12 cellular contexts compared by ENCODE assay signal in the genomic region with DNA sequence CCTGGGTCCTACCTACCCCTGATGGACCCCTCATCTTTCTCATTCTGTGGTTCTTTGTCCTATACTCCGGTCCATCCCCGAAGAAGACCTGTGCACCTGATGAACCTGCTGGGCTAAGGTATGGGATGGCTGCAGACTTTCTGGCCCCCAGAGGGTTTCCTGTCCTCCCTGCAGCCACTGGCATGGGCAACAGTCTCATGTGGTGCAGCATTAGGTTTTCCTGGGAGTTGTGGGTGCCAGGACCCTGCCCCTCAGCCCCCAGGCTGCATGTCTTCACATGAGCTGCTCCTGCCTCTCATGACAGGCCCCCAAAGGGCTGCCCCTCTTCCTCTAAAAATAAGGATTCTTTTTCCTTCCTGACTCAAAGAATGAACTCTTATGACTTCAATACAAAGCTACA.
DNase-seq lines count a peak whose midpoint lies in the region; ATAC-seq and TF ChIP-seq lines count a peak whose summit lies in the region.
"Had no signal": no experiment of that assay in that cellular context is flagged by ENCODE, and none has a peak within 500 bp of the region (broad histone marks: within the 10 kb centered on the region; RNA-seq: fewer than 3 reads in every experiment).

No MANE protein-coding gene starts in this region.

- in situ Hi-C loops in GM23248 (cut with MboI): no loop called here

- H4K20me1 ChIP-seq in GM23248 (ENCODE audit: insufficient read depth): no peaks in the 10 kb centered on the region

- H3K36me3 ChIP-seq in heart left ventricle (peaks cover 0 to 58% (median 3%) of the 10 kb centered on the region in 9 donors), esophagus squamous epithelium (peaks cover 9 to 88% (median 21%) of the 10 kb centered on the region in 3 donors), thymus (ENCODE audit: control insufficient read depth, insufficient read depth) (peaks cover 52% of the 10 kb centered on the region), GM23248 (ENCODE audit: low read depth) (no peaks in the 10 kb centered on the region)

- H3F3A ChIP-seq in GM23248 (ENCODE audit: insufficient read depth): no peaks in the 10 kb centered on the region

- H3K4me3 ChIP-seq in heart left ventricle (no peak overlapping the region), esophagus squamous epithelium (no peak overlapping the region), thymus (ENCODE audit: low read length) (no peak overlapping the region), GM23248 (no peak overlapping the region)
- H3K4me3 ChIP-seq: mucosa of descending colon had no signal

- H3K9ac ChIP-seq in GM23248: no peak overlapping the region

- no peaks in the 10 kb centered on the region for H3K79me2 ChIP-seq in GM23248 (ENCODE audit: insufficient read depth)

- H3K9me3 ChIP-seq in heart left ventricle (no peaks in the 10 kb centered on the region), esophagus squamous epithelium (no peaks in the 10 kb centered on the region), thymus (ENCODE audit: control insufficient read depth) (no peaks in the 10 kb centered on the region), GM23248 (ENCODE audit: low read depth) (no peaks in the 10 kb centered on the region)
- H3K9me3 ChIP-seq: mucosa of descending colon had no signal

- no peaks in the 10 kb centered on the region for H3K9me2 ChIP-seq in GM23248 (ENCODE audit: insufficient read depth)

- H3K27me3 ChIP-seq in heart left ventricle (no peaks in the 10 kb centered on the region), esophagus squamous epithelium (no peaks in the 10 kb centered on the region), thymus (ENCODE audit: control insufficient read depth, insufficient read depth) (no peaks in the 10 kb centered on the region), GM23248 (replicated peaks; ENCODE audit: insufficient read depth) (peaks cover 11% of the 10 kb centered on the region; the same call in 1 of the 2 replicates)

- TF ChIP-seq POLR2A in heart left ventricle (IDR thresholded peaks at IDR 0.05) (no peak), esophagus squamous epithelium (IDR thresholded peaks at IDR 0.05) (no peak)

- DNase-seq in heart left ventricle: no peak
- no peak for DNase-seq in Right ventricle myocardium superior
- DNase-seq in T-cell: no peak
- DNase-seq in esophagus squamous epithelium (lab: John Stamatoyannopoulos, UW): no peak
- DNase-seq in NCI-H2107 treated with DMSO at 0.1 percent for 48 hours (lab: John Stamatoyannopoulos, UW; ENCODE audit: unreplicated experiment): no peak
- DNase-seq in retina: no peak
- DNase-seq in GM23248: no peak
- DNase-seq: activated CD8-positive, alpha-beta memory T cell treated with anti-CD3 and anti-CD28 coated beads for 24 hours; anterior cingulate cortex; NCI-H2171 had no signal

- H2AFZ ChIP-seq in GM23248: no peak overlapping the region

- ATAC-seq in heart left ventricle (no peak), Right ventricle myocardium superior (ENCODE audit: poor library complexity) (no peak), T-cell (replicated peaks in 1 of 4) (no peak)

- H3K4me1 ChIP-seq in heart left ventricle: peaks cover 10 to 44% (median 24%) of the 10 kb centered on the region in 12 donors
- H3K4me1 ChIP-seq in esophagus squamous epithelium: peaks cover 14 to 26% (median 22%) of the 10 kb centered on the region in 3 donors
- H3K4me1 ChIP-seq in thymus (ENCODE audit: control insufficient read depth, insufficient read depth, low read length): peaks cover 32% of the 10 kb centered on the region
- H3K4me1 ChIP-seq in GM23248 (ENCODE audit: insufficient read depth): no peaks in the 10 kb centered on the region

- peaks cover 53% of the 10 kb centered on the region for H3K36me3 Mint-ChIP-seq in T-cell

- intact Hi-C loops in heart left ventricle (cut with DNase I): no loop called here
- intact Hi-C loops in Right ventricle myocardium superior (cut with DNase I): no loop called here
- intact Hi-C loops in esophagus squamous epithelium (cut with DNase I): no loop called here

- H3K27ac Mint-ChIP-seq in T-cell: peak overlapping the region; percentile 97 to 98

- H3K4me2 ChIP-seq in GM23248 (ENCODE audit: unreplicated experiment): no peak overlapping the region

- peak overlapping the region; percentile 65 to 73 (median 68) for H3K4me3 Mint-ChIP-seq in T-cell

- peaks cover 73 to 84% (median 76%) of the 10 kb centered on the region in 3 donors for H3K4me1 Mint-ChIP-seq in T-cell

- CTCF ChIA-PET in T-cell (lab: Charles Lee): interaction anchor here in 1 of 2 donors (1.0 to 1.5 kb wide), 3 partner anchors 14 to 99 kb away, joined by 3 to 6 read pairs (median 3); no protein-coding TSS in a partner anchor

- POLR2A ChIA-PET in T-cell (lab: Charles Lee): no interaction called here

- H3K27me3 Mint-ChIP-seq in T-cell: no peaks in the 10 kb centered on the region

- TF ChIP-seq CTCF in heart left ventricle (IDR thresholded peaks at IDR 0.05): no peak
- no peak for TF ChIP-seq CTCF in esophagus squamous epithelium (IDR thresholded peaks at IDR 0.05)

- peak overlapping the region in 8 of 12 donors; percentile 36 to 84 (median 68) for H3K27ac ChIP-seq in heart left ventricle
- H3K27ac ChIP-seq in esophagus squamous epithelium: peak overlapping the region in 3 of 4 donors; percentile 4 to 54 (median 47)
- peak overlapping the region; percentile 72 for H3K27ac ChIP-seq in thymus (ENCODE audit: low read depth)
- H3K27ac ChIP-seq in GM23248: no peak overlapping the region

- 92 to 96% (median 94%) methylated on average over 2 of the region's 2 CpGs for WGBS in heart left ventricle, 4 donors
- whole genome bisulfite sequencing in esophagus squamous epithelium, 2 donors: 95 to 100% methylated on average over 2 of the region's 2 CpGs
- 97% methylated on average over 2 of the region's 2 CpGs for WGBS in thymus
- WGBS in GM23248 (ENCODE audit: low coverage in 1 of 2, low lambda C conversion rate in 2 of 2, missing lambda C conversion rate in 2 of 2), 2 experiments: 92 to 95% methylated on average over 2 of the region's 2 CpGs

- no peaks in the 10 kb centered on the region for H3K9me3 Mint-ChIP-seq in T-cell
